16 cellular contexts compared by ENCODE assay signal in the genomic region with DNA sequence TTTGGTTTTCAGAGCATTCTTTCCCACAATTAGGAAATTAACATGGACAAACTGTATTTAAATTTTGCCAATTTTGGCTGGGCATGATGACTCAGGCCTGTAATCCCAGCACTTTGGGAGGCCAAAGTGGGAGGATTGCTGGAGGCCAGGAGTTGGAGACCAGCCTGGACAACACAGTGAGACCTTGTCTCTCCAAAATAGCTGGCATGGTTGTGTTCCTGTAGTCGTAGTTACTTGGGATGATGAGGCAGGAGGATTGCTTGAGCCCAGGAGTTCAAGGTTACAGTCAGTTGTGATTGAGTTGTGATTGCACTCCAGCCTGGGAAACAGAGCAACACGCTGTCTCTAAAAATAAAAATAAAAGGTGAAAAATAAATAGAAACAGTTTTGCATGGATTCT. TPM values are rescaled to one million over a fixed set of nuclear protein-coding genes. Genes with fewer than 3 reads are reported as not detected.
DNase-seq lines count a peak whose midpoint lies in the region; ATAC-seq and TF ChIP-seq lines count a peak whose summit lies in the region.
"Had no signal": no experiment of that assay in that cellular context is flagged by ENCODE, and none has a peak within 500 bp of the region (broad histone marks: within the 10 kb centered on the region; RNA-seq: fewer than 3 reads in every experiment).

No MANE protein-coding gene starts in this region.

- H3K9ac ChIP-seq in GM23248: no peak overlapping the region

- peaks cover 76% of the 10 kb centered on the region for H3K4me1 Mint-ChIP-seq in activated CD8-positive, alpha-beta memory T cell treated with anti-CD3 and anti-CD28 coated beads, Interleukin-2, amount 10 ng/mL, durations not matched to agents 7 days and 5 days
- peaks cover 44% of the 10 kb centered on the region for H3K4me1 Mint-ChIP-seq in WTC11

- no peaks in the 10 kb centered on the region for H3K27me3 Mint-ChIP-seq in activated CD8-positive, alpha-beta memory T cell treated with anti-CD3 and anti-CD28 coated beads, Interleukin-2, amount 10 ng/mL, durations not matched to agents 7 days and 5 days
- no peaks in the 10 kb centered on the region for H3K27me3 Mint-ChIP-seq in WTC11 (ENCODE audit: low read depth)

- no peaks in the 10 kb centered on the region for H3K9me3 ChIP-seq in GM23248 (ENCODE audit: low read depth)
- H3K9me3 ChIP-seq in neutrophil: no peaks in the 10 kb centered on the region

- no peaks in the 10 kb centered on the region for H3K9me3 Mint-ChIP-seq in activated CD8-positive, alpha-beta memory T cell treated with anti-CD3 and anti-CD28 coated beads, Interleukin-2, amount 10 ng/mL, durations not matched to agents 7 days and 5 days (ENCODE audit: low read depth)
- H3K9me3 Mint-ChIP-seq in WTC11: no peaks in the 10 kb centered on the region

- peaks cover 100% of the 10 kb centered on the region for H3K79me2 ChIP-seq in GM23248 (ENCODE audit: insufficient read depth)

- ATAC-seq in activated CD8-positive, alpha-beta memory T cell treated with anti-CD3 and anti-CD28 coated beads, Interleukin-2, amount 10 ng/mL, durations not matched to agents 7 days and 5 days: no peak
- ATAC-seq in WTC11 (no peak), GM21723 (IDR thresholded peaks at IDR 0.05; ENCODE audit: unreplicated experiment) (no peak)

- TF ChIP-seq CTCF in WTC11 (IDR thresholded peaks at IDR 0.05) (no peak), neutrophil (IDR thresholded peaks at IDR 0.05) (no peak)

- no peak overlapping the region for H2AFZ ChIP-seq in GM23248

- WGBS in GM23248 (ENCODE audit: low coverage in 1 of 2, low lambda C conversion rate in 2 of 2, missing lambda C conversion rate in 2 of 2), 2 experiments: 36 to 41% methylated on average over 2 of the region's 2 CpGs

- in situ Hi-C loops in GM23248 (cut with MboI): no loop called here

- H3K4me3 ChIP-seq in GM23248: no peak overlapping the region
- H3K4me3 ChIP-seq in neutrophil (ENCODE audit: low read depth in 1 of 2, low read length in 1 of 2): no peak overlapping the region

- DNase-seq in activated CD8-positive, alpha-beta memory T cell treated with anti-CD3 and anti-CD28 coated beads, Interleukin-2, amount 10 ng/mL, durations not matched to agents 7 days and 5 days: no peak
- DNase-seq in activated CD8-positive, alpha-beta memory T cell treated with anti-CD3 and anti-CD28 coated beads, Interleukin-2, amount 50 U/mL, for 4 hours: no peak
- DNase-seq in GM23248 (no peak), WTC11 (ENCODE audit: low spot score) (no peak), cortex of kidney (lab: John Stamatoyannopoulos, UW) (no peak), NCI-H748 treated with DMSO at 0.1 percent for 48 hours (lab: John Stamatoyannopoulos, UW) (no peak)
- DNase-seq: 8988T, C1 segment of cervical spinal cord, Calu3, Karpas-422, NCI-H1105 treated with DMSO at 0.1 percent for 48 hours, NCI-H187 treated with DMSO at 0.1 percent for 48 hours, NCI-H446, NCI-H774 had no signal

- H3K4me2 ChIP-seq in GM23248 (ENCODE audit: unreplicated experiment): no peak overlapping the region

- peaks cover 36% of the 10 kb centered on the region for H3F3A ChIP-seq in GM23248 (ENCODE audit: insufficient read depth)

- no peak overlapping the region for H3K4me3 Mint-ChIP-seq in activated CD8-positive, alpha-beta memory T cell treated with anti-CD3 and anti-CD28 coated beads, Interleukin-2, amount 10 ng/mL, durations not matched to agents 7 days and 5 days
- no peak overlapping the region for H3K4me3 Mint-ChIP-seq in WTC11

- H3K4me1 ChIP-seq in GM23248 (ENCODE audit: insufficient read depth): peaks cover 40% of the 10 kb centered on the region
- H3K4me1 ChIP-seq in neutrophil (ENCODE audit: control insufficient read depth in 1 of 2, insufficient read depth in 1 of 2, low read depth in 1 of 2, low read length in 1 of 2): peaks cover 36 to 44% of the 10 kb centered on the region in 2 experiments

- peaks cover 60% of the 10 kb centered on the region; the same call in 1 of the 2 replicates for H4K20me1 ChIP-seq in GM23248 (ENCODE audit: insufficient read depth)

- H3K27ac Mint-ChIP-seq in activated CD8-positive, alpha-beta memory T cell treated with anti-CD3 and anti-CD28 coated beads, Interleukin-2, amount 10 ng/mL, durations not matched to agents 7 days and 5 days: peak overlapping the region; percentile 11
- no peak overlapping the region; the same call in 1 of the 2 replicates for H3K27ac Mint-ChIP-seq in WTC11

- CTCF ChIA-PET in activated CD8-positive, alpha-beta memory T cell treated with anti-CD3 and anti-CD28 coated beads, Interleukin-2, amount 10 ng/mL, durations not matched to agents 7 days and 5 days (lab: Charles Lee): no interaction called here
- CTCF ChIA-PET in WTC11 (lab: Charles Lee): interaction anchor here (1.1 to 2.1 kb wide), 2 partner anchors 168 to 180 kb away, joined by 3 to 8 read pairs; no protein-coding TSS in a partner anchor

- H3K36me3 Mint-ChIP-seq in activated CD8-positive, alpha-beta memory T cell treated with anti-CD3 and anti-CD28 coated beads, Interleukin-2, amount 10 ng/mL, durations not matched to agents 7 days and 5 days: peaks cover 48% of the 10 kb centered on the region
- H3K36me3 Mint-ChIP-seq in WTC11: peaks cover 19% of the 10 kb centered on the region

- H3K9me2 ChIP-seq in GM23248 (ENCODE audit: insufficient read depth): no peaks in the 10 kb centered on the region

- H3K27me3 ChIP-seq in GM23248 (replicated peaks; ENCODE audit: insufficient read depth) (no peaks in the 10 kb centered on the region), neutrophil (no peaks in the 10 kb centered on the region)

- H3K27ac ChIP-seq in GM23248 (peak overlapping the region; percentile 2; the same call in 1 of the 2 replicates), neutrophil (peak overlapping the region; percentile 44)

- H3K36me3 ChIP-seq in GM23248 (ENCODE audit: low read depth) (peaks cover 18% of the 10 kb centered on the region), neutrophil (peaks cover 15% of the 10 kb centered on the region)

- POLR2A ChIA-PET in WTC11 (lab: Charles Lee): no interaction called here

TF ChIP-seq in WTC11, 78 proteins besides CTCF, POLR2A, EP300 and RAD21:
- no peak for TF ChIP-seq SMAD3 (CRISPR knock-in tag; IDR thresholded peaks at IDR 0.05; ENCODE audit: borderline replicate concordance)
- 0 out of 2 replicates have a peak, but pooled peaks have one; percentile 14 for TF ChIP-seq GABPB1 (CRISPR knock-in tag; IDR thresholded peaks at IDR 0.05)
- TF ChIP-seq, protein P1, sequence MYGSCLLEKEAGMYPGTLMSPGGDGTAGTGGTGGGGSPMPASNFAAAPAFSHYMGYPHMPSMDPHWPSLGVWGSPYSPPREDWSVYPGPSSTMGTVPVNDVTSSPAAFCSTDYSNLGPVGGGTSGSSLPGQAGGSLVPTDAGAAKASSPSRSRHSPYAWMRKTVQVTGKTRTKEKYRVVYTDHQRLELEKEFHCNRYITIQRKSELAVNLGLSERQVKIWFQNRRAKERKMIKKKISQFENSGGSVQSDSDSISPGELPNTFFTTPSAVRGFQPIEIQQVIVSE (CRISPR knock-in tag; IDR thresholded peaks at IDR 0.05; ENCODE audit: borderline replicate concordance): no peak
- TF ChIP-seq MYBL2 (CRISPR knock-in tag; IDR thresholded peaks at IDR 0.05): no peak
- no peak for TF ChIP-seq GRHL2 (CRISPR knock-in tag; IDR thresholded peaks at IDR 0.05; ENCODE audit: insufficient replicate concordance, severe bottlenecking)
- TF ChIP-seq ZNF121 (CRISPR knock-in tag; IDR thresholded peaks at IDR 0.05): peak; percentile 99
- TF ChIP-seq FOXJ3 (CRISPR knock-in tag; IDR thresholded peaks at IDR 0.05; ENCODE audit: borderline replicate concordance): no peak
TF ChIP-seq in WTC11: peak in this region for 2.

RNA-seq across cellular contexts. Expression of a gene that starts 15.0 kb away (rescaled TPM):
- 10 to 100 TPM; 77.3 to 82.3 TPM for total RNA-seq in activated CD8-positive, alpha-beta memory T cell treated with anti-CD3 and anti-CD28 coated beads, Interleukin-2, amount 10 ng/mL, durations not matched to agents 7 days and 5 days
- total RNA-seq in GM23248 (2014; rRNA removed; shearing (Covaris generic)): 43.7 and 65.1 TPM in 2 replicates
- polyA plus RNA-seq in GM23248 (2016; fragmentation: Nextera tagmentation; extraction: Ambion mirVana): 30.6 and 32.6 TPM in 2 replicates
- 60.3 to 63.7 TPM (median 62.7 TPM) in 3 replicates for total RNA-seq in WTC11 (2021)

RNA-seq across cellular contexts. Expression of a gene that starts 57.6 kb away (rescaled TPM):
- 10 to 100 TPM; 29.7 to 37.4 TPM for total RNA-seq in activated CD8-positive, alpha-beta memory T cell treated with anti-CD3 and anti-CD28 coated beads, Interleukin-2, amount 10 ng/mL, durations not matched to agents 7 days and 5 days
- total RNA-seq in GM23248 (2014; rRNA removed; shearing (Covaris generic)): 22.0 and 27.4 TPM in 2 replicates
- polyA plus RNA-seq in GM23248 (2016; fragmentation: Nextera tagmentation; extraction: Ambion mirVana): 12.0 and 12.5 TPM in 2 replicates
- 23.4 to 26.0 TPM (median 24.4 TPM) in 3 replicates for total RNA-seq in WTC11 (2021)
